20 cellular contexts compared by ENCODE assay signal in genomic region chr11:17597770-17598169, GRCh38. TPM values are rescaled to one million over a fixed set of nuclear protein-coding genes. Genes with fewer than 3 reads are reported as not detected.
DNase-seq lines count a peak whose midpoint lies in the region; ATAC-seq and TF ChIP-seq lines count a peak whose summit lies in the region.
"Had no signal": no experiment of that assay in that cellular context is flagged by ENCODE, and none has a peak within 500 bp of the region (broad histone marks: within the 10 kb centered on the region; RNA-seq: fewer than 3 reads in every experiment).

No MANE protein-coding gene starts in this region.

- H2AK5ac ChIP-seq in H9 (ENCODE audit: insufficient read length, low read length), result no peak overlapping the region

- intact Hi-C loops in activated CD4-positive, alpha-beta memory T cell treated with anti-CD3 and anti-CD28 coated beads for 36 hours (cut with micrococcal nuclease), result no loop called here
- intact Hi-C loops in left lung (cut with DNase I), result no loop called here

- H3K27me3 Mint-ChIP-seq in activated CD4-positive, alpha-beta memory T cell treated with anti-CD3 and anti-CD28 coated beads for 36 hours, result peaks cover 3% of the 10 kb centered on the region
- no peaks in the 10 kb centered on the region for H3K27me3 Mint-ChIP-seq in activated CD4-positive, alpha-beta memory T cell treated with anti-CD3 and anti-CD28 coated beads, Interleukin-2, amount 10 ng/mL, durations not matched to agents 7 days and 5 days
- peaks cover 55% of the 10 kb centered on the region for H3K27me3 Mint-ChIP-seq in H9 (ENCODE audit: low read depth)

- peaks cover 2% of the 10 kb centered on the region for H4K20me1 ChIP-seq in H9 (ENCODE audit: control insufficient read depth, insufficient read depth, insufficient read length)

- H2BK20ac ChIP-seq in H9 (ENCODE audit: low read depth, low read length, poor library complexity, severe bottlenecking), result no peak overlapping the region

- no peak overlapping the region for H3K4me2 ChIP-seq in H9 (ENCODE audit: insufficient read depth, insufficient read length, low read length)
- H3K4me2 ChIP-seq: KMS-11 had no signal

- H3K9ac ChIP-seq in H9 (ENCODE audit: extremely low read depth, insufficient read length, low read length), result no peak overlapping the region
- H3K9ac ChIP-seq: KMS-11 had no signal

- no peak overlapping the region for H2AFZ ChIP-seq in H9 (ENCODE audit: low read length)

- no peaks in the 10 kb centered on the region for H3K36me3 ChIP-seq in left lung
- no peaks in the 10 kb centered on the region for H3K36me3 ChIP-seq in suprapubic skin
- H3K36me3 ChIP-seq: MG63 had no signal

- H3K23me2 ChIP-seq in H9 (ENCODE audit: insufficient read length, low read depth, low read length, poor library complexity, severe bottlenecking), result no peaks in the 10 kb centered on the region

- no peak overlapping the region for H2BK12ac ChIP-seq in H9 (ENCODE audit: insufficient read length, low read depth, low read length)

- peak; percentile 5 for DNase-seq in activated CD4-positive, alpha-beta memory T cell treated with anti-CD3 and anti-CD28 coated beads for 36 hours
- DNase-seq in activated CD4-positive, alpha-beta memory T cell treated with anti-CD3 and anti-CD28 coated beads, Interleukin-2, amount 10 ng/mL, durations not matched to agents 7 days and 5 days, result no peak
- DNase-seq in H9 (peak; percentile 8), left lung (peak; percentile 9 to 13), suprapubic skin (ENCODE audit: low spot score in 2 of 2) (peak; percentile 32 to 43), mucosa of gallbladder (ENCODE audit: low spot score) (no peak), hypothalamus (lab: John Stamatoyannopoulos, UW) (no peak)
- no peak for DNase-seq in activated CD4-positive, CD25-positive, alpha-beta regulatory T cell (lab: John Stamatoyannopoulos, UW)
- DNase-seq: C1 segment of cervical spinal cord, DMS153, EL, HFFc6, MG63, NCI-H1105, NCI-H1694 treated with DMSO at 0.1 percent for 48 hours, NCI-H446, NCI-H774 had no signal

- no peaks in the 10 kb centered on the region for H3K4me1 ChIP-seq in H9 (ENCODE audit: insufficient read depth, low read length)
- no peaks in the 10 kb centered on the region for H3K4me1 ChIP-seq in left lung
- no peaks in the 10 kb centered on the region for H3K4me1 ChIP-seq in suprapubic skin

- H3K4me3 Mint-ChIP-seq in activated CD4-positive, alpha-beta memory T cell treated with anti-CD3 and anti-CD28 coated beads for 36 hours, result no peak overlapping the region
- no peak overlapping the region for H3K4me3 Mint-ChIP-seq in activated CD4-positive, alpha-beta memory T cell treated with anti-CD3 and anti-CD28 coated beads, Interleukin-2, amount 10 ng/mL, durations not matched to agents 7 days and 5 days
- H3K4me3 Mint-ChIP-seq in H9, result no peak overlapping the region
- H3K4me3 Mint-ChIP-seq: HFFc6 had no signal

- H3K79me2 ChIP-seq in H9 (ENCODE audit: insufficient read depth, low read length), result no peaks in the 10 kb centered on the region

- CTCF ChIA-PET in activated CD4-positive, alpha-beta memory T cell treated with anti-CD3 and anti-CD28 coated beads for 36 hours (lab: Charles Lee), result interaction anchor here (0.9 to 2.2 kb wide), 4 partner anchors 30 to 214 kb away, joined by 3 to 10 read pairs (median 4); no protein-coding TSS in a partner anchor
- CTCF ChIA-PET in activated CD4-positive, alpha-beta memory T cell treated with anti-CD3 and anti-CD28 coated beads, Interleukin-2, amount 10 ng/mL, durations not matched to agents 7 days and 5 days (lab: Charles Lee), result interaction anchor here (1.0 kb wide), 1 partner anchor 131 kb away, joined by 3 read pairs; no protein-coding TSS in a partner anchor

- H3K4me3 ChIP-seq in left lung (no peak overlapping the region), suprapubic skin (no peak overlapping the region)
- H3K4me3 ChIP-seq: MG63 had no signal

- H3K9me3 Mint-ChIP-seq in activated CD4-positive, alpha-beta memory T cell treated with anti-CD3 and anti-CD28 coated beads for 36 hours, result no peaks in the 10 kb centered on the region
- H3K9me3 Mint-ChIP-seq in activated CD4-positive, alpha-beta memory T cell treated with anti-CD3 and anti-CD28 coated beads, Interleukin-2, amount 10 ng/mL, durations not matched to agents 7 days and 5 days, result no peaks in the 10 kb centered on the region
- H3K9me3 Mint-ChIP-seq in H9, result peaks cover 3 to 7% of the 10 kb centered on the region in 2 experiments; a peak in 3 of 5 replicates
- H3K9me3 Mint-ChIP-seq: HFFc6 had no signal

- H3K27ac ChIP-seq in H9 (ENCODE audit: insufficient read length, low read depth, low read length) (no peak overlapping the region), left lung (no peak overlapping the region), suprapubic skin (no peak overlapping the region)
- H3K27ac ChIP-seq: KMS-11 had no signal

- no peak overlapping the region for H3K14ac ChIP-seq in H9 (ENCODE audit: insufficient read depth, low read length)

- H3K27me3 ChIP-seq in H9 (ENCODE audit: insufficient read depth, low read length) (no peaks in the 10 kb centered on the region), left lung (peaks cover 0 to 16% of the 10 kb centered on the region in 2 donors), suprapubic skin (peaks cover 6% of the 10 kb centered on the region)
- H3K27me3 ChIP-seq: MG63 had no signal

- H3K4ac ChIP-seq in H9 (ENCODE audit: low read depth, low read length), result no peak overlapping the region

- no peak overlapping the region for H4K8ac ChIP-seq in H9 (replicated peaks; ENCODE audit: insufficient read length, low read depth, low read length)

- H3K36me3 Mint-ChIP-seq in activated CD4-positive, alpha-beta memory T cell treated with anti-CD3 and anti-CD28 coated beads for 36 hours, result no peaks in the 10 kb centered on the region
- no peaks in the 10 kb centered on the region for H3K36me3 Mint-ChIP-seq in activated CD4-positive, alpha-beta memory T cell treated with anti-CD3 and anti-CD28 coated beads, Interleukin-2, amount 10 ng/mL, durations not matched to agents 7 days and 5 days (ENCODE audit: low read depth)
- peaks cover 0 to 4% (median 0%) of the 10 kb centered on the region in 3 experiments; a peak in 2 of 7 replicates for H3K36me3 Mint-ChIP-seq in H9 (ENCODE audit: insufficient read depth in 1 of 3, low read depth in 3 of 3)

- H2BK15ac ChIP-seq in H9 (ENCODE audit: low read depth, low read length), result no peak overlapping the region

- WGBS in H9 (ENCODE audit: extremely low coverage, insufficient read length, low lambda C conversion rate), result no CpG with 5 or more reads among the region's 5 CpGs
- 55% methylated on average over 5 of the region's 5 CpGs for WGBS in suprapubic skin

- POLR2A ChIA-PET in activated CD4-positive, alpha-beta memory T cell treated with anti-CD3 and anti-CD28 coated beads for 36 hours (lab: Charles Lee), result no interaction called here
- POLR2A ChIA-PET in activated CD4-positive, alpha-beta memory T cell treated with anti-CD3 and anti-CD28 coated beads, Interleukin-2, amount 10 ng/mL, durations not matched to agents 7 days and 5 days (lab: Charles Lee), result no interaction called here

- no peak overlapping the region for H3K27ac Mint-ChIP-seq in activated CD4-positive, alpha-beta memory T cell treated with anti-CD3 and anti-CD28 coated beads for 36 hours
- no peak overlapping the region for H3K27ac Mint-ChIP-seq in activated CD4-positive, alpha-beta memory T cell treated with anti-CD3 and anti-CD28 coated beads, Interleukin-2, amount 10 ng/mL, durations not matched to agents 7 days and 5 days
- no peak overlapping the region for H3K27ac Mint-ChIP-seq in H9
- H3K27ac Mint-ChIP-seq: HFFc6 had no signal

- H3K18ac ChIP-seq in H9 (ENCODE audit: insufficient read length, low read depth, low read length), result no peak overlapping the region

- TF ChIP-seq POLR2A in suprapubic skin (IDR thresholded peaks at IDR 0.05), result no peak

- no peak overlapping the region for H4K5ac ChIP-seq in H9 (ENCODE audit: insufficient read length, low read depth, low read length)

- H3K79me1 ChIP-seq in H9 (ENCODE audit: insufficient read depth, low read depth, low read length, poor library complexity, severe bottlenecking), result no peaks in the 10 kb centered on the region

- H4K91ac ChIP-seq in H9 (ENCODE audit: insufficient read length, low read depth, low read length), result no peak overlapping the region

- TF ChIP-seq EP300 in suprapubic skin (IDR thresholded peaks at IDR 0.05), result no peak

- no peak overlapping the region for H3K56ac ChIP-seq in H9 (ENCODE audit: insufficient read length, low read depth, low read length)

- no peak overlapping the region for H3K23ac ChIP-seq in H9 (ENCODE audit: insufficient read length, low read depth, low read length)

- peaks cover 6% of the 10 kb centered on the region for H3K9me3 ChIP-seq in H9 (ENCODE audit: control insufficient read depth, low read depth, low read length)
- H3K9me3 ChIP-seq in left lung, result no peaks in the 10 kb centered on the region
- H3K9me3 ChIP-seq in suprapubic skin, result no peaks in the 10 kb centered on the region
- H3K9me3 ChIP-seq: MG63 had no signal

- H2BK5ac ChIP-seq in H9 (ENCODE audit: insufficient read length, low read length), result no peak overlapping the region

- H3T11ph ChIP-seq in H9 (ENCODE audit: low read length), result no peak overlapping the region

- TF ChIP-seq CTCF in H9 (conservative IDR thresholded peaks at IDR 0.05) (no peak), left lung (IDR thresholded peaks at IDR 0.05) (no peak), suprapubic skin (IDR thresholded peaks at IDR 0.05) (no peak)

- no peak overlapping the region for H2BK120ac ChIP-seq in H9 (ENCODE audit: low read depth, low read length, poor library complexity, severe bottlenecking)

- ATAC-seq in left lung, result no peak
- ATAC-seq: HepG2 had no signal

- peaks cover 10% of the 10 kb centered on the region for H3K4me1 Mint-ChIP-seq in activated CD4-positive, alpha-beta memory T cell treated with anti-CD3 and anti-CD28 coated beads for 36 hours (ENCODE audit: low read depth)
- H3K4me1 Mint-ChIP-seq in activated CD4-positive, alpha-beta memory T cell treated with anti-CD3 and anti-CD28 coated beads, Interleukin-2, amount 10 ng/mL, durations not matched to agents 7 days and 5 days, result no peaks in the 10 kb centered on the region
- peaks cover 10 to 23% of the 10 kb centered on the region in 2 experiments for H3K4me1 Mint-ChIP-seq in H9

RNA-seq across cellular contexts. Expression of gene OTOG, which starts 50.7 kb away (rescaled TPM):
- not detected for total RNA-seq in activated CD4-positive, alpha-beta memory T cell treated with anti-CD3 and anti-CD28 coated beads for 36 hours
- total RNA-seq in activated CD4-positive, alpha-beta memory T cell treated with anti-CD3 and anti-CD28 coated beads, Interleukin-2, amount 10 ng/mL, durations not matched to agents 7 days and 5 days, result not detected
- 0.35 and 0.86 TPM in 2 replicates for total RNA-seq in H9 (2021)
- not detected for total RNA-seq in left lung
- not detected for total RNA-seq in suprapubic skin
- 0.12 TPM for total RNA-seq in mucosa of gallbladder
- total RNA-seq: HepG2, HFFc6, RPMI7951 had no signal

RNA-seq across cellular contexts. Expression of gene USH1C, which starts 53.6 kb away (rescaled TPM):
- not detected for total RNA-seq in activated CD4-positive, alpha-beta memory T cell treated with anti-CD3 and anti-CD28 coated beads for 36 hours
- total RNA-seq in activated CD4-positive, alpha-beta memory T cell treated with anti-CD3 and anti-CD28 coated beads, Interleukin-2, amount 10 ng/mL, durations not matched to agents 7 days and 5 days, result not detected
- total RNA-seq in H9 (2021) (1.0 and 1.5 TPM in 2 replicates), left lung (under 1 TPM in 1 of 2 donors, not detected in 1; 0.63 TPM), suprapubic skin (not detected), mucosa of gallbladder (176 TPM)
- total RNA-seq: HepG2, HFFc6, RPMI7951 had no signal

Comparison
In these comparisons a context has a peak if more than half of its experiments do, and no peak if none do; other contexts are left out.
1. DNase-seq: peak in activated CD4-positive, alpha-beta memory T cell treated with anti-CD3 and anti-CD28 coated beads for 36 hours (single experiment), H9 (single experiment), left lung (2 of 2) and suprapubic skin (2 of 2); none in activated CD4-positive, alpha-beta memory T cell treated with anti-CD3 and anti-CD28 coated beads, Interleukin-2, amount 10 ng/mL, durations not matched to agents 7 days and 5 days (single experiment), activated CD4-positive, CD25-positive, alpha-beta regulatory T cell (0 of 4), mucosa of gallbladder (single experiment) and hypothalamus (0 of 51).
2. RNA of gene USH1C, which starts 53.6 kb away (total RNA-seq): 176 TPM in mucosa of gallbladder (single experiment); 1.0 to 1.5 TPM in H9, 0.63 TPM in left lung, not detected in suprapubic skin, not detected in activated CD4-positive, alpha-beta memory T cell treated with anti-CD3 and anti-CD28 coated beads for 36 hours and not detected in activated CD4-positive, alpha-beta memory T cell treated with anti-CD3 and anti-CD28 coated beads, Interleukin-2, amount 10 ng/mL, durations not matched to agents 7 days and 5 days; every median in the first group is over 10 times any median in the second.